19 cellular contexts compared by ENCODE assay signal in the genomic region with DNA sequence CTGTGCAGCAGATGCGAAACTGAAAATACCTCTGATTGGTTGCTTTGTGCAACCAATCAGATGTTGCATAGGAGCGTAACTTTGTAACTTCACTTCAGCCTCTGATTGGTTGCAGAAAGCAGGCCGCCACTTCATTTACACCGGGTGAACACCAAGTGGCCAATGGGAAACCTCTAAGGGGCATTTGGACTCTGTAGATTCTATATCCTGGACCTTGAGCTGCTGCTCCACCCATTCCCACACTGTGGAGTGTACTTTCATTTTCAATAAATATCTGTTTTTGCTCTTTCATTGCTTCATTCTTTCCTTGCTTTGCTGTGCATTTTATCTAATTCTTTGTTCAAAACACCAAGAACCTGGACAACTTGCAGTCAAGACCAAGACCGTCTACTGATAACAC. TPM values are rescaled to one million over a fixed set of nuclear protein-coding genes. Genes with fewer than 3 reads are reported as not detected.
DNase-seq lines count a peak whose midpoint lies in the region; ATAC-seq and TF ChIP-seq lines count a peak whose summit lies in the region.
"Had no signal": no experiment of that assay in that cellular context is flagged by ENCODE, and none has a peak within 500 bp of the region (broad histone marks: within the 10 kb centered on the region; RNA-seq: fewer than 3 reads in every experiment).

No MANE protein-coding gene starts in this region.

- no peaks in the 10 kb centered on the region for H3K9me3 ChIP-seq in SK-N-SH
- H3K9me3 ChIP-seq in prostate gland = no peaks in the 10 kb centered on the region
- H3K9me3 ChIP-seq: BLaER1 had no signal

- POLR2A ChIA-PET in SK-N-SH (lab: Yijun Ruan, JAX) = no interaction called here

- H3K4me2 ChIP-seq in SK-N-SH = no peak overlapping the region
- H3K4me2 ChIP-seq: BLaER1 had no signal

- no peaks in the 10 kb centered on the region for H3F3A ChIP-seq in SK-N-SH (replicated peaks; ENCODE audit: insufficient read depth)

- H3K4me3 ChIP-seq in SK-N-SH (ENCODE audit: low read depth in 2 of 2, low read length in 1 of 2) (no peak overlapping the region), prostate gland (no peak overlapping the region)
- H3K4me3 ChIP-seq: BLaER1, GM12878 had no signal

- TF ChIP-seq EP300 in SK-N-SH (IDR thresholded peaks at IDR 0.05; ENCODE audit: borderline replicate concordance in 1 of 2, low read depth in 1 of 2, low read length in 1 of 2) = no peak

- H3K27ac Mint-ChIP-seq in activated CD8-positive, alpha-beta memory T cell treated with anti-CD3 and anti-CD28 coated beads, Interleukin-2, amount 10 ng/mL, durations not matched to agents 7 days and 5 days = no peak overlapping the region
- H3K27ac Mint-ChIP-seq: HFFc6 had no signal

- H3K4me1 Mint-ChIP-seq in activated CD8-positive, alpha-beta memory T cell treated with anti-CD3 and anti-CD28 coated beads, Interleukin-2, amount 10 ng/mL, durations not matched to agents 7 days and 5 days = peaks cover 11% of the 10 kb centered on the region

- no peaks in the 10 kb centered on the region for H3K9me2 ChIP-seq in SK-N-SH

- no peak overlapping the region for H3K4me3 Mint-ChIP-seq in activated CD8-positive, alpha-beta memory T cell treated with anti-CD3 and anti-CD28 coated beads, Interleukin-2, amount 10 ng/mL, durations not matched to agents 7 days and 5 days
- H3K4me3 Mint-ChIP-seq: CD14-positive monocyte; CD4-positive, alpha-beta memory T cell; HFFc6 had no signal

- TF ChIP-seq RAD21 in SK-N-SH (IDR thresholded peaks at IDR 0.05; ENCODE audit: low read length) = no peak

- no peak overlapping the region for H3K27ac ChIP-seq in SK-N-SH (ENCODE audit: low read depth in 2 of 2, low read length in 1 of 2)
- H3K27ac ChIP-seq in prostate gland = no peak overlapping the region
- H3K27ac ChIP-seq: BLaER1 had no signal

- H3K27me3 ChIP-seq in SK-N-SH (ENCODE audit: insufficient read depth) (peaks cover 10% of the 10 kb centered on the region; the same call in 1 of the 2 replicates), prostate gland (replicated peaks; ENCODE audit: insufficient read depth) (no peaks in the 10 kb centered on the region)
- H3K27me3 ChIP-seq: BLaER1 had no signal

- no peaks in the 10 kb centered on the region for H4K20me1 ChIP-seq in SK-N-SH (ENCODE audit: insufficient read depth)
- H4K20me1 ChIP-seq: BLaER1 had no signal

- 60% methylated on average over 5 of the region's 5 CpGs for WGBS in SK-N-SH (ENCODE audit: low lambda C conversion rate)
- 96% methylated on average over 5 of the region's 5 CpGs for WGBS in prostate gland

- H3K4me1 ChIP-seq in SK-N-SH (ENCODE audit: control insufficient read depth in 1 of 2, insufficient read depth in 2 of 2, low read depth in 1 of 2, low read length in 1 of 2) (no peaks in the 10 kb centered on the region; a peak in 1 of 4 replicates), prostate gland (replicated peaks) (no peaks in the 10 kb centered on the region)

- intact Hi-C loops in left colon (cut with DNase I, micrococcal nuclease) = no loop called here
- intact Hi-C loops in prostate gland (cut with DNase I) = no loop called here

- no peaks in the 10 kb centered on the region for H3K79me2 ChIP-seq in SK-N-SH (ENCODE audit: insufficient read depth)

- H3K36me3 ChIP-seq in SK-N-SH (replicated peaks in 1 of 2; ENCODE audit: control insufficient read depth in 1 of 2, insufficient read depth in 2 of 2, low read length in 1 of 2) (no peaks in the 10 kb centered on the region), prostate gland (no peaks in the 10 kb centered on the region)
- H3K36me3 ChIP-seq: BLaER1 had no signal

- no peaks in the 10 kb centered on the region for H3K36me3 Mint-ChIP-seq in activated CD8-positive, alpha-beta memory T cell treated with anti-CD3 and anti-CD28 coated beads, Interleukin-2, amount 10 ng/mL, durations not matched to agents 7 days and 5 days
- H3K36me3 Mint-ChIP-seq: CD14-positive monocyte; CD4-positive, alpha-beta memory T cell had no signal

- H3K9me3 Mint-ChIP-seq in activated CD8-positive, alpha-beta memory T cell treated with anti-CD3 and anti-CD28 coated beads, Interleukin-2, amount 10 ng/mL, durations not matched to agents 7 days and 5 days (ENCODE audit: low read depth) = no peaks in the 10 kb centered on the region
- H3K9me3 Mint-ChIP-seq: CD4-positive, alpha-beta memory T cell; HFFc6 had no signal

- DNase-seq in SK-N-SH (no peak), left colon (no peak), DMS53 (lab: John Stamatoyannopoulos, UW) (no peak), prostate gland (ENCODE audit: low spot score) (no peak)
- DNase-seq in activated CD8-positive, alpha-beta memory T cell treated with anti-CD3 and anti-CD28 coated beads, Interleukin-2, amount 10 ng/mL, durations not matched to agents 7 days and 5 days = no peak
- no peak for DNase-seq in activated CD8-positive, alpha-beta memory T cell treated with anti-CD3 and anti-CD28 coated beads, Interleukin-2, amount 50 U/mL, for 4 hours
- DNase-seq: 8988T; Calu3; CD4-positive, alpha-beta memory T cell; DND-41; EL; GOT3; H7; HFFc6 had no signal

- TF ChIP-seq CTCF in SK-N-SH (IDR thresholded peaks at IDR 0.05) = no peak
- no peak for TF ChIP-seq CTCF in prostate gland (IDR thresholded peaks at IDR 0.05)

- no peak overlapping the region for H2AFZ ChIP-seq in SK-N-SH (ENCODE audit: low read depth)

- H3K27me3 Mint-ChIP-seq in activated CD8-positive, alpha-beta memory T cell treated with anti-CD3 and anti-CD28 coated beads, Interleukin-2, amount 10 ng/mL, durations not matched to agents 7 days and 5 days = no peaks in the 10 kb centered on the region

- H3K9ac ChIP-seq in SK-N-SH = no peak overlapping the region
- H3K9ac ChIP-seq: BLaER1 had no signal

- CTCF ChIA-PET in SK-N-SH (lab: Yijun Ruan, JAX) = interaction anchor here (1.3 kb wide), 1 partner anchor 16 kb away, joined by 6 read pairs; no protein-coding TSS in a partner anchor
- CTCF ChIA-PET in activated CD8-positive, alpha-beta memory T cell treated with anti-CD3 and anti-CD28 coated beads, Interleukin-2, amount 10 ng/mL, durations not matched to agents 7 days and 5 days (lab: Charles Lee) = no interaction called here

- ATAC-seq in SK-N-SH treated with all-trans-retinoic acid at 6 μM for 48 hours (peak; percentile 56), left colon (peak; percentile 50)
- ATAC-seq in activated CD8-positive, alpha-beta memory T cell treated with anti-CD3 and anti-CD28 coated beads, Interleukin-2, amount 10 ng/mL, durations not matched to agents 7 days and 5 days = peak; percentile 39
- ATAC-seq: GM12878, HCT116 had no signal

- TF ChIP-seq POLR2A in prostate gland (IDR thresholded peaks at IDR 0.05) = no peak

TF ChIP-seq in SK-N-SH treated with all-trans-retinoic acid at 6 μM for 48 hours, 23 proteins besides CTCF, POLR2A, EP300 and RAD21 (continues in another document):
- TF ChIP-seq BACH2 (CRISPR knock-in tag; IDR thresholded peaks at IDR 0.05; ENCODE audit: borderline replicate concordance) (no peak), TCF4 (CRISPR knock-in tag; IDR thresholded peaks at IDR 0.05; ENCODE audit: borderline replicate concordance) (no peak), ESRRG (CRISPR knock-in tag; IDR thresholded peaks at IDR 0.05) (no peak), RARB (CRISPR knock-in tag; IDR thresholded peaks at IDR 0.05) (no peak), TOX (CRISPR knock-in tag; IDR thresholded peaks at IDR 0.05; ENCODE audit: borderline replicate concordance) (no peak)
- TF ChIP-seq, protein P1, sequence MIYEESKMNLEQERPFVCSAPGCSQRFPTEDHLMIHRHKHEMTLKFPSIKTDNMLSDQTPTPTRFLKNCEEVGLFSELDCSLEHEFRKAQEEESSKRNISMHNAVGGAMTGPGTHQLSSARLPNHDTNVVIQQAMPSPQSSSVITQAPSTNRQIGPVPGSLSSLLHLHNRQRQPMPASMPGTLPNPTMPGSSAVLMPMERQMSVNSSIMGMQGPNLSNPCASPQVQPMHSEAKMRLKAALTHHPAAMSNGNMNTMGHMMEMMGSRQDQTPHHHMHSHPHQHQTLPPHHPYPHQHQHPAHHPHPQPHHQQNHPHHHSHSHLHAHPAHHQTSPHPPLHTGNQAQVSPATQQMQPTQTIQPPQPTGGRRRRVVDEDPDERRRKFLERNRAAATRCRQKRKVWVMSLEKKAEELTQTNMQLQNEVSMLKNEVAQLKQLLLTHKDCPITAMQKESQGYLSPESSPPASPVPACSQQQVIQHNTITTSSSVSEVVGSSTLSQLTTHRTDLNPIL (CRISPR knock-in tag; IDR thresholded peaks at IDR 0.05; ENCODE audit: low read depth) = no peak

TF ChIP-seq in SK-N-SH, 30 proteins besides CTCF, POLR2A, EP300 and RAD21:
- TF ChIP-seq FOXM1 (IDR thresholded peaks at IDR 0.05; ENCODE audit: low read depth) = no peak
TF ChIP-seq in SK-N-SH: peak in this region for 0.

RNA-seq across cellular contexts. Expression of gene NXT1, which starts 14.1 kb away (rescaled TPM):
- polyA plus RNA-seq in SK-N-SH (2012; rRNA removed) = 28.2 TPM in 2 replicates
- polyA plus RNA-seq in SK-N-SH (2012; cell fraction: cytosol; rRNA removed) = 24.1 and 25.9 TPM in 2 replicates
- polyA plus RNA-seq in SK-N-SH (2012; cell fraction: nucleus; rRNA removed) = 15.3 and 18.1 TPM in 2 replicates
- 10 to 100 TPM; 34.0 to 48.3 TPM for total RNA-seq in activated CD8-positive, alpha-beta memory T cell treated with anti-CD3 and anti-CD28 coated beads, Interleukin-2, amount 10 ng/mL, durations not matched to agents 7 days and 5 days
- total RNA-seq in left colon (10 to 100 TPM in 1 of 2 donors, 1 to 10 TPM in 1; 8.5 to 10.0 TPM), prostate gland (10 to 100 TPM; 39.2 to 59.8 TPM)

RNA-seq across cellular contexts. Expression of gene GZF1, which starts 25.5 kb away (rescaled TPM):
- 15.0 and 20.6 TPM in 2 replicates for polyA plus RNA-seq in SK-N-SH (2012; rRNA removed)
- polyA plus RNA-seq in SK-N-SH (2012; cell fraction: cytosol; rRNA removed) = 9.9 and 15.7 TPM in 2 replicates
- polyA plus RNA-seq in SK-N-SH (2012; cell fraction: nucleus; rRNA removed) = 63.0 and 71.0 TPM in 2 replicates
- 10 to 100 TPM; 10.2 to 14.4 TPM for total RNA-seq in activated CD8-positive, alpha-beta memory T cell treated with anti-CD3 and anti-CD28 coated beads, Interleukin-2, amount 10 ng/mL, durations not matched to agents 7 days and 5 days
- total RNA-seq in left colon (10 to 100 TPM in 1 of 2 donors, 1 to 10 TPM in 1; 8.3 to 10.2 TPM), prostate gland (10 to 100 TPM in 1 of 2 donors, 1 to 10 TPM in 1; 9.4 to 45.3 TPM)
